In the genomic region with DNA sequence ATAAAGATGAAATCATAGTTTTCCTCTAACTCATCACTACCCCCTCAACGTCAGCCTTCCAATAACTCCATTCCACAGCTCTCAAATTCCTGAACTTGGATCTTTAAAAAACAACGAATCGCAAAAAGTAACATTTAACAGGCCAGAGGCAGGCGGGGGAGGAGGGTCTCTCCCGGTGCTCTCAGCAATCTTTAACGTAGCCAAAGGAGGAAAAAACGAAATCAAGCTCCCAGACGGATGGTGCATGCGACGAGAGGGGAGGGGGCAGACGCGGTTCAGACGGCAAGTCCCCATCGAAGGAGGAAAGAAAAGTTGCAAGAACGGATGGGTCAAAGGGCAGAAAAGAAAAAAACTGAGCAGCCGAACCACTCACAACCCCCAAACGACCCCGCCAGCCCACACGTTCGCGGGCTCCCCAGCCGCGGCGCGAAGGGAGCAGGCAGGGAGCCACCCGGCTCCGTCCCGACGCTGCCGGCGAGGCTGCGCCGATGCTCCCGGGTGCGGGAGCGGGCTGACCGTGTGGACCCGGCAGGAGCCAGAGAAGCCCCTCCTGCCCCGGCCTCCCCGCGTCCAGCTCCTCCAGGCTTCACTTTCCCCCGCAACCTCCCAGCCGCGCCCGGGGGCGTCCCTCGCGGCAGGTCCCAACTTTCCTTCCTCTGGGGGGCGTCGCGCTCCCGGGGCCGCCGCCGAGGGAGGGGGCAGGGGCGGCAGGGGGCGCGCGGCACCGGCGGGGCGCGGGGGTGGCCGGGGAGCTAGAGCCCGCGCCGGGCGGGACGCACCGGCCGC, we compare ENCODE assay signal across 8 cellular contexts. TPM values are rescaled to one million over a fixed set of nuclear protein-coding genes. Genes with fewer than 3 reads are reported as not detected.
DNase-seq lines count a peak whose midpoint lies in the region; ATAC-seq lines count a peak whose summit lies in the region.

No MANE protein-coding gene starts in this region.

- peak; percentile 49 for DNase-seq in NCI-H2227 (lab: John Stamatoyannopoulos, UW; ENCODE audit: unreplicated experiment)
- DNase-seq in NCI-H2227 treated with DMSO at 0.1 percent for 48 hours (lab: John Stamatoyannopoulos, UW), result no peak
- peak in 21 of 34 experiments; percentile 0 to 43 (median 5) for DNase-seq in T-cell
- peak; percentile 65 for DNase-seq in astrocyte of the hippocampus (ENCODE audit: low read depth, low spot score)
- DNase-seq in skeletal muscle cell (ENCODE audit: low read depth), result no peak
- no peak for DNase-seq in NCI-H446 (lab: John Stamatoyannopoulos, UW)

- peak overlapping the region; percentile 86 to 87 for H3K27ac Mint-ChIP-seq in T-cell

- no peaks in the 10 kb centered on the region for H3K9me3 Mint-ChIP-seq in T-cell

- ATAC-seq in HG03066 (IDR thresholded peaks at IDR 0.05; ENCODE audit: low read depth, unreplicated experiment) (peak; percentile 25), T-cell (replicated peaks in 1 of 4) (peak in 1 of 4 experiments; percentile 27)

- no peaks in the 10 kb centered on the region for H3K27me3 Mint-ChIP-seq in T-cell

- peaks cover 33 to 41% (median 38%) of the 10 kb centered on the region in 3 donors for H3K4me1 Mint-ChIP-seq in T-cell

- POLR2A ChIA-PET in T-cell (lab: Charles Lee), result no interaction called here

- no peaks in the 10 kb centered on the region for H3K36me3 Mint-ChIP-seq in T-cell

- H3K4me3 ChIP-seq in iPS-11a (ENCODE audit: low read depth, low read length) (peak overlapping the region; percentile 70), skeletal muscle cell (ENCODE audit: low read depth, low read length) (peak overlapping the region; percentile 88)

- H3K4me3 Mint-ChIP-seq in T-cell, result peak overlapping the region; percentile 90 to 92 (median 91)

- CTCF ChIA-PET in T-cell (lab: Charles Lee), result interaction anchor here (0.6 to 1.3 kb wide), 3 partner anchors 122 to 1577 kb away, joined by 3 to 4 read pairs (median 4); no protein-coding TSS in a partner anchor

RNA-seq across cellular contexts. Expression of a gene that starts 0.7 kb away (rescaled TPM):
- total RNA-seq in T-cell, result 10 to 100 TPM in 3 of 5 donors, 1 to 10 TPM in 2; 9.4 to 17.7 (median 10.9) TPM

RNA-seq across cellular contexts. Expression of a gene that starts 1.4 kb away (rescaled TPM):
- 10 to 100 TPM; 34.2 to 48.3 (median 42.0) TPM for total RNA-seq in T-cell

Comparison
In these comparisons a context has a peak if more than half of its experiments do, and no peak if none do; other contexts are left out.
1. DNase-seq: peak in NCI-H2227 (single experiment), T-cell (21 of 34) and astrocyte of the hippocampus (single experiment); none in NCI-H2227 treated with DMSO at 0.1 percent for 48 hours (single experiment), skeletal muscle cell (single experiment) and NCI-H446 (0 of 2).